ENCODE assay signal across 9 cellular contexts in the genomic region with DNA sequence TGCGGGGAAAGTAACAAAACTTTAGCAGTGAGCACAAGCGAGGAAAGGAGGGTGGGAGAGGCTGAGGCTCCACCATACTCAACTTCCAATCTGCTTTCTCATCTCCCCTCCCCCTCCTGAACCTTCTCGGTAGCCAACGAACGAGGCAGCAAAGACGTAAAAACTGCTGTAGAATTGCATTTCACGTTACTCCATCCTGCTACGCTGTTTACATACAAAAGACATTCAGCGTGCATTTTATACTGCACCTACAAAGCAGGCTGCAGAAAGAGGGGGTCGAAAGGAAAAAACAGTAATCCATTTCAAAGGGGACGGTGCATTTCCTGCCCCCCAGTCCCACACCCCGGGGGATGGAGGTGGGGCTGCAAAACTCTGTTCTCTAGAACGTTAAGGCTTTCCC. TPM values are rescaled to one million over a fixed set of nuclear protein-coding genes. Genes with fewer than 3 reads are reported as not detected.
DNase-seq lines count a peak whose midpoint lies in the region; ATAC-seq and TF ChIP-seq lines count a peak whose summit lies in the region.
"Had no signal": no experiment of that assay in that cellular context is flagged by ENCODE, and none has a peak within 500 bp of the region (broad histone marks: within the 10 kb centered on the region; RNA-seq: fewer than 3 reads in every experiment).

No MANE protein-coding gene starts in this region.

- peak overlapping the region; percentile 48 to 79 (median 58) for H3K4me3 ChIP-seq in esophagus squamous epithelium
- H3K4me3 ChIP-seq in muscle layer of colon (ENCODE audit: low read depth in 1 of 2, low read length in 2 of 2): peak overlapping the region; percentile 63 to 67
- peak overlapping the region; percentile 73 to 77 for H3K4me3 ChIP-seq in uterus

- H3K9me3 ChIP-seq in esophagus squamous epithelium: no peaks in the 10 kb centered on the region
- H3K9me3 ChIP-seq in muscle layer of colon (ENCODE audit: low read length): no peaks in the 10 kb centered on the region
- H3K9me3 ChIP-seq in uterus: no peaks in the 10 kb centered on the region

- H3K27me3 ChIP-seq in esophagus squamous epithelium (peaks cover 0 to 39% (median 0%) of the 10 kb centered on the region in 4 donors), muscle layer of colon (ENCODE audit: control insufficient read depth in 1 of 2, insufficient read depth in 2 of 2, low read length in 2 of 2) (peaks cover 6 to 11% of the 10 kb centered on the region in 2 donors), uterus (no peaks in the 10 kb centered on the region)

- peak overlapping the region in 2 of 4 donors; percentile 40 to 57 for H3K27ac ChIP-seq in esophagus squamous epithelium
- H3K27ac ChIP-seq in muscle layer of colon (ENCODE audit: low read depth, low read length): no peak overlapping the region
- H3K27ac ChIP-seq in uterus: peak overlapping the region; percentile 82 to 88
- H3K27ac ChIP-seq: 22Rv1 had no signal

- H3K36me3 ChIP-seq in esophagus squamous epithelium (no peaks in the 10 kb centered on the region), muscle layer of colon (ENCODE audit: insufficient read depth, low read length) (no peaks in the 10 kb centered on the region), uterus (no peaks in the 10 kb centered on the region)

- no peak for ATAC-seq in GM19467 (IDR thresholded peaks at IDR 0.05; ENCODE audit: unreplicated experiment)

- TF ChIP-seq CTCF in esophagus squamous epithelium (IDR thresholded peaks at IDR 0.05) (no peak), uterus (IDR thresholded peaks at IDR 0.05) (no peak)

- no peak overlapping the region for H3K9ac ChIP-seq in muscle layer of colon (ENCODE audit: low read length)

- TF ChIP-seq POLR2A in esophagus squamous epithelium (IDR thresholded peaks at IDR 0.05) (no peak), uterus (IDR thresholded peaks at IDR 0.05) (no peak)

- DNase-seq in NCI-H748 (lab: John Stamatoyannopoulos, UW; ENCODE audit: unreplicated experiment) (peak; percentile 17), NCI-H748 treated with DMSO at 0.1 percent for 48 hours (lab: John Stamatoyannopoulos, UW) (no peak), esophagus squamous epithelium (lab: John Stamatoyannopoulos, UW) (no peak), uterus (peak; percentile 25 to 49), NCI-H1417 treated with DMSO at 0.1 percent for 48 hours (lab: John Stamatoyannopoulos, UW) (no peak), NCI-H2107 (lab: John Stamatoyannopoulos, UW) (no peak)

- 10 to 19% methylated on average over 13 of the region's 13 CpGs for WGBS in esophagus squamous epithelium, 2 donors

- H3K4me1 ChIP-seq in esophagus squamous epithelium (peaks cover 0 to 26% (median 9%) of the 10 kb centered on the region in 3 donors), muscle layer of colon (ENCODE audit: insufficient read depth, low read length) (peaks cover 4% of the 10 kb centered on the region), uterus (no peaks in the 10 kb centered on the region)

- intact Hi-C loops in esophagus squamous epithelium (cut with DNase I): no loop called here
- intact Hi-C loops in uterus (cut with DNase I; ENCODE audit: low total_unique reads): no loop called here

RNA-seq across cellular contexts. Expression of a gene that starts 1.1 kb away (rescaled TPM):
- total RNA-seq in esophagus squamous epithelium: 10 to 100 TPM; 11.2 to 68.3 (median 41.8) TPM
- 100 to 1,000 TPM in 3 of 4 donors, 10 to 100 TPM in 1; 57.0 to 513 (median 250) TPM for total RNA-seq in uterus

Comparison
In these comparisons a context has a peak if more than half of its experiments do, and no peak if none do; other contexts are left out.
1. DNase-seq: peak in NCI-H748 (single experiment) and uterus (2 of 2); none in NCI-H748 treated with DMSO at 0.1 percent for 48 hours (single experiment), esophagus squamous epithelium (single experiment), NCI-H1417 treated with DMSO at 0.1 percent for 48 hours (single experiment) and NCI-H2107 (single experiment).
2. Peak in every context shown above with its lines, with median percentiles within 50 percentile points of each other: H3K4me3 ChIP-seq.